ENCODE assay signal across 9 cellular contexts in the genomic region with DNA sequence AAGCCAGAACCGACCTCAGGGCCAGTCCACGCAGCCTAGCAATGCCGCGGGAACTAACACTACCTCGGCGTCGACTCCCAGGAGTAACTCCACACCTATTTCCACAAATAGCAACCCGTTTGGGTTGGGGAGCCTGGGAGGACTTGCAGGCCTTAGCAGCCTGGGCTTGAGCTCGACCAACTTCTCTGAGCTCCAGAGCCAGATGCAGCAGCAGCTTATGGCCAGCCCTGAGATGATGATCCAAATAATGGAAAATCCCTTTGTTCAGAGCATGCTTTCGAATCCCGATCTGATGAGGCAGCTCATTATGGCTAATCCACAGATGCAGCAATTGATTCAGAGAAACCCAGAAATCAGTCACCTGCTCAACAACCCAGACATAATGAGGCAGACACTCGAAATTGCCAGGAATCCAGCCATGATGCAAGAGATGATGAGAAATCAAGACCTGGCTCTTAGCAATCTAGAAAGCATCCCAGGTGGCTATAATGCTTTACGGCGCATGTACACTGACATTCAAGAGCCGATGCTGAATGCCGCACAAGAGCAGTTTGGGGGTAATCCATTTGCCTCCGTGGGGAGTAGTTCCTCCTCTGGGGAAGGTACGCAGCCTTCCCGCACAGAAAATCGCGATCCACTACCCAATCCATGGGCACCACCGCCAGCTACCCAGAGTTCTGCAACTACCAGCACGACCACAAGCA. TPM values are rescaled to one million over a fixed set of nuclear protein-coding genes. Genes with fewer than 3 reads are reported as not detected.
DNase-seq lines count a peak whose midpoint lies in the region; ATAC-seq, FAIRE-seq and TF ChIP-seq lines count a peak whose summit lies in the region.
"Had no signal": no experiment of that assay in that cellular context is flagged by ENCODE, and none has a peak within 500 bp of the region (broad histone marks: within the 10 kb centered on the region; RNA-seq: fewer than 3 reads in every experiment).

No MANE protein-coding gene starts in this region.

- no peaks in the 10 kb centered on the region for H3K27me3 ChIP-seq in Peyer's patch
- no peaks in the 10 kb centered on the region for H3K27me3 ChIP-seq in skeletal muscle tissue (ENCODE audit: control insufficient read depth in 3 of 3, insufficient read depth in 3 of 3, low read length in 3 of 3)

- TF ChIP-seq POLR2A in Peyer's patch (IDR thresholded peaks at IDR 0.05), result no peak

- FAIRE-seq in islet of Langerhans (lab: Jason Lieb, UNC), result peak; percentile 79
- FAIRE-seq: A204.1 had no signal

- H3K9ac ChIP-seq in skeletal muscle tissue (ENCODE audit: low read depth in 1 of 3, low read length in 3 of 3), result peak overlapping the region; percentile 88 to 92 (median 89)

- H3K36me3 ChIP-seq in Peyer's patch (no peaks in the 10 kb centered on the region), skeletal muscle tissue (ENCODE audit: control insufficient read depth in 3 of 3, insufficient read depth in 3 of 3, low read length in 3 of 3) (peaks cover 0 to 2% (median 0%) of the 10 kb centered on the region in 3 donors)

- peaks cover 25% of the 10 kb centered on the region for H3K4me1 Mint-ChIP-seq in brain

- H3K36me3 Mint-ChIP-seq in brain, result peaks cover 4% of the 10 kb centered on the region

- H3K9me3 ChIP-seq in Peyer's patch (no peaks in the 10 kb centered on the region), skeletal muscle tissue (ENCODE audit: control insufficient read depth in 3 of 3, low read length in 3 of 3) (no peaks in the 10 kb centered on the region)

- H3K4me3 ChIP-seq in Peyer's patch (peak overlapping the region; percentile 54 to 77 (median 62)), skeletal muscle tissue (ENCODE audit: low read length in 3 of 3) (peak overlapping the region; percentile 76 to 81 (median 81))

- H3K9me3 Mint-ChIP-seq in brain, result no peaks in the 10 kb centered on the region

- H3K4me3 Mint-ChIP-seq in brain, result peak overlapping the region; percentile 86 to 96 (median 90)

- DNase-seq in DMS 273 (lab: John Stamatoyannopoulos, UW; ENCODE audit: unreplicated experiment) (peak; percentile 54), DMS 273 treated with DMSO at 0.1 percent for 48 hours (lab: John Stamatoyannopoulos, UW) (no peak), Peyer's patch (peak; percentile 17 to 50 (median 48)), cortex of kidney (lab: John Stamatoyannopoulos, UW) (no peak)

- H3K27ac Mint-ChIP-seq in brain, result peak overlapping the region; percentile 97 to 99 (median 99)

- H3K27ac ChIP-seq in Peyer's patch (peak overlapping the region; percentile 85 to 98 (median 95)), skeletal muscle tissue (ENCODE audit: low read depth, low read length) (peak overlapping the region; percentile 97)

- peaks cover 5% of the 10 kb centered on the region for H3K27me3 Mint-ChIP-seq in brain

- TF ChIP-seq CTCF in Peyer's patch (IDR thresholded peaks at IDR 0.05) (no peak), brain (conservative IDR thresholded peaks at IDR 0.05) (no peak)

- H3K4me1 ChIP-seq in Peyer's patch (no peaks in the 10 kb centered on the region), skeletal muscle tissue (ENCODE audit: control insufficient read depth in 3 of 3, insufficient read depth in 3 of 3, low read length in 3 of 3) (peaks cover 17 to 19% (median 18%) of the 10 kb centered on the region in 3 donors)

- ATAC-seq in HG02943 (IDR thresholded peaks at IDR 0.05; ENCODE audit: low read depth, unreplicated experiment), result peak; percentile 8

RNA-seq across cellular contexts. Expression of a gene that starts 0.9 kb away (rescaled TPM):
- total RNA-seq in Peyer's patch (10 to 100 TPM; 21.5 to 24.3 (median 23.5) TPM), skeletal muscle tissue (8.4 TPM)
- 48.7 TPM for polyA plus RNA-seq in brain (ENCODE audit: insufficient read depth, low read depth, low replicate concordance)

Comparison
In these comparisons a context has a peak if more than half of its experiments do, and no peak if none do; other contexts are left out.
1. DNase-seq: peak in DMS 273 (single experiment) and Peyer's patch (3 of 3); none in DMS 273 treated with DMSO at 0.1 percent for 48 hours (single experiment) and cortex of kidney (single experiment).